14 cellular contexts compared by ENCODE assay signal in genomic region chr20:18760852-18761251, GRCh38. TPM values are rescaled to one million over a fixed set of nuclear protein-coding genes. Genes with fewer than 3 reads are reported as not detected.
A peak's percentile ranks its signal among the peaks of the same experiment; 100 is the strongest.
DNase-seq lines count a peak whose midpoint lies in the region; TF ChIP-seq lines count a peak whose summit lies in the region.
"Not testable (repeated sequence)": the region's sequence is repeated elsewhere in the genome, so short reads cannot be mapped to it uniquely, and the experiment has no call there.
"Had no signal": no experiment of that assay in that cellular context is flagged by ENCODE, and none has a peak within 500 bp of the region (broad histone marks: within the 10 kb centered on the region; RNA-seq: fewer than 3 reads in every experiment).

No MANE protein-coding gene starts in this region.

- H3K27me3 Mint-ChIP-seq in osteocyte (ENCODE audit: unreplicated experiment): not testable (repeated sequence)

- not testable (repeated sequence) for H3K4me1 ChIP-seq in right atrium auricular region

- H3K9me3 ChIP-seq in right atrium auricular region: not testable (repeated sequence)

- not testable (repeated sequence) for H3K27ac ChIP-seq in right atrium auricular region

- H3K4me3 ChIP-seq in right atrium auricular region: not testable (repeated sequence)

- H3K36me3 ChIP-seq in right atrium auricular region: not testable (repeated sequence)

- not testable (repeated sequence) for H3K4me1 Mint-ChIP-seq in osteocyte (ENCODE audit: unreplicated experiment)

- peaks cover 11% of the 10 kb centered on the region for H3K9me3 Mint-ChIP-seq in osteocyte (ENCODE audit: unreplicated experiment)

- not testable (repeated sequence) for H3K4me3 Mint-ChIP-seq in osteocyte (ENCODE audit: unreplicated experiment)

- DNase-seq in right atrium auricular region (ENCODE audit: low spot score) (peak; percentile 36), mesenteric fat pad (ENCODE audit: low spot score) (peak; percentile 57), osteocyte (ENCODE audit: extremely low spot score, unreplicated experiment) (peak; percentile 59)

- not testable (repeated sequence) for H3K27ac Mint-ChIP-seq in osteocyte (ENCODE audit: unreplicated experiment)

- not testable (repeated sequence) for H3K36me3 Mint-ChIP-seq in osteocyte (ENCODE audit: unreplicated experiment)

- not testable (repeated sequence) for TF ChIP-seq CTCF in right atrium auricular region (IDR thresholded peaks at IDR 0.05); osteocyte (IDR thresholded peaks at IDR 0.05)

- not testable (repeated sequence) for H3K27me3 ChIP-seq in right atrium auricular region

RNA-seq across cellular contexts. Expression of gene SCP2D1, which starts 52.7 kb away (rescaled TPM):
- total RNA-seq in right atrium auricular region (not detected), mesenteric fat pad (not detected), osteocyte (not detected in 2 replicates)
- total RNA-seq: A172; A673; B cell; Caco-2; Calu3; CD4-positive, alpha-beta memory T cell; CD4-positive, alpha-beta T cell; CD4-positive, CD25-positive, alpha-beta regulatory T cell; CD8-positive, alpha-beta memory T cell; CD8-positive, alpha-beta T cell; Daoy had no signal
